22 cellular contexts compared by ENCODE assay signal in the genomic region with DNA sequence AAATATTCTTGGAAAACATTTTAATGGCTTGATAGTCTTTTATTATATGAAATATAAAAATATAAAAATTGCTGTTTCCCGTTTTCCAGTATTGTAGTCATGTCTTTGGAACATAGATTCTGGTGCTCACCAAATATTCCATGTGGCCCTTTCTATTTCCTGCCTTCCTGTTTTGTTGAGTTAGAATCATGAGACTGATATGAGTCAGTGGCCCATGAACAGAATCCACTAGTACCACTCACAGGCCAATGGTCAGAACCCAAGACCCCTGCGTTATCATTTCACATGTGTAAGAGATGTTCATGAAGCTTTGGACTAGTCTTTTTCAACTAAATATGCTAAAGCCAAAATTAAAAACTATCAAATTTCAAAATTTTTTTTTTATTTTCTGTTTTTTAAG.
"Had no signal": no experiment of that assay in that cellular context is flagged by ENCODE, and none has a peak within 500 bp of the region (broad histone marks: within the 10 kb centered on the region; RNA-seq: fewer than 3 reads in every experiment).

No MANE protein-coding gene starts in this region.

- H3K27me3 Mint-ChIP-seq: activated B cell treated with CpG ODN at 0.5 μM for 24 hours; activated CD4-positive, alpha-beta T cell treated with anti-CD3 and anti-CD28 coated beads, Interleukin-2, amount 10 ng/mL, durations not matched to agents 24 days and 14 days; activated naive CD4-positive, alpha-beta T cell treated with anti-CD3 and anti-CD28 coated beads, Interleukin-2, amount 10 ng/mL, durations not matched to agents 7 days and 5 days; effector memory CD8-positive, alpha-beta T cell had no signal

- H3K9me3 ChIP-seq: adrenal gland, stomach, thyroid gland, uterus had no signal

- H3K4me1 Mint-ChIP-seq: activated naive CD4-positive, alpha-beta T cell treated with anti-CD3 and anti-CD28 coated beads, Interleukin-2, amount 10 ng/mL, durations not matched to agents 7 days and 5 days had no signal

- H3K27ac ChIP-seq: adrenal gland, coronary artery, foreskin keratinocyte, heart right ventricle, left lung, stomach, thyroid gland, uterus had no signal

- H3K4me3 ChIP-seq: adrenal gland, coronary artery, heart right ventricle, left lung, stomach, thyroid gland, uterus had no signal

- H3K36me3 ChIP-seq: adrenal gland, heart right ventricle, left lung, stomach, thyroid gland, uterus had no signal

- DNase-seq: activated B cell treated with CpG ODN at 0.5 μM for 24 hours; activated CD4-positive, alpha-beta T cell treated with anti-CD3 and anti-CD28 coated beads, Interleukin-2, amount 10 ng/mL, durations not matched to agents 24 days and 14 days; activated CD8-positive, alpha-beta memory T cell treated with anti-CD3 and anti-CD28 coated beads for 24 hours; activated naive CD4-positive, alpha-beta T cell treated with anti-CD3 and anti-CD28 coated beads, Interleukin-2, amount 10 ng/mL, durations not matched to agents 7 days and 5 days; adrenal gland; caudate nucleus; effector memory CD8-positive, alpha-beta T cell; erythroblast; foreskin keratinocyte; heart right ventricle; islet precursor cell; left lung; mesenchymal stem cell; occipital lobe; stimulated activated CD4-positive, alpha-beta T cell treated with anti-CD3 and anti-CD28 coated beads, Interleukin-15, amount 100 ng/mL, for 24 hours; stomach; thyroid gland; uterus had no signal

- H3K27ac Mint-ChIP-seq: activated B cell treated with CpG ODN at 0.5 μM for 24 hours; activated CD4-positive, alpha-beta T cell treated with anti-CD3 and anti-CD28 coated beads, Interleukin-2, amount 10 ng/mL, durations not matched to agents 24 days and 14 days; activated naive CD4-positive, alpha-beta T cell treated with anti-CD3 and anti-CD28 coated beads, Interleukin-2, amount 10 ng/mL, durations not matched to agents 7 days and 5 days; activated T-helper 2 cell treated with anti-CD3 and anti-CD28 coated beads, Interferon-gamma antibody, Interleukin-2, Interleukin-4, amounts not matched to agents 10 μg/mL and 5 μg/mL and 100 μg/mL, durations not matched to agents 14 hours and 24 hours and 36 hours; effector memory CD8-positive, alpha-beta T cell; nephron; T-helper 1 cell treated with Interleukin-12 subunit alpha and Interleukin-12 subunit beta and Interleukin-4 antibody, amounts not matched to agents 30 μg/mL and 1 μg/mL, for 36 hours had no signal

- H3K36me3 Mint-ChIP-seq: activated naive CD4-positive, alpha-beta T cell treated with anti-CD3 and anti-CD28 coated beads, Interleukin-2, amount 10 ng/mL, durations not matched to agents 7 days and 5 days had no signal

- H3K9me3 Mint-ChIP-seq: activated naive CD4-positive, alpha-beta T cell treated with anti-CD3 and anti-CD28 coated beads, Interleukin-2, amount 10 ng/mL, durations not matched to agents 7 days and 5 days; activated T-helper 2 cell treated with anti-CD3 and anti-CD28 coated beads, Interferon-gamma antibody, Interleukin-2, Interleukin-4, amounts not matched to agents 10 μg/mL and 5 μg/mL and 100 μg/mL, durations not matched to agents 14 hours and 24 hours and 36 hours; T-helper 1 cell treated with Interleukin-12 subunit alpha and Interleukin-12 subunit beta and Interleukin-4 antibody, amounts not matched to agents 30 μg/mL and 1 μg/mL, for 36 hours had no signal

- H3K27me3 ChIP-seq: adrenal gland, foreskin keratinocyte, heart right ventricle, left lung, stomach, thyroid gland, uterus had no signal

- ATAC-seq: effector memory CD8-positive, alpha-beta T cell; foreskin keratinocyte; heart right ventricle; left lung had no signal

- H3K4me3 Mint-ChIP-seq: activated B cell treated with CpG ODN at 0.5 μM for 24 hours; activated CD4-positive, alpha-beta T cell treated with anti-CD3 and anti-CD28 coated beads, Interleukin-2, amount 10 ng/mL, durations not matched to agents 24 days and 14 days; activated naive CD4-positive, alpha-beta T cell treated with anti-CD3 and anti-CD28 coated beads, Interleukin-2, amount 10 ng/mL, durations not matched to agents 7 days and 5 days; effector memory CD8-positive, alpha-beta T cell; nephron; T-helper 1 cell treated with Interleukin-12 subunit alpha and Interleukin-12 subunit beta and Interleukin-4 antibody, amounts not matched to agents 30 μg/mL and 1 μg/mL, for 36 hours had no signal

- H3K4me1 ChIP-seq: adrenal gland, foreskin keratinocyte, heart right ventricle, left lung, stomach, uterus had no signal
